Comparison of ENCODE assay signal across 9 cellular contexts in the genomic region with DNA sequence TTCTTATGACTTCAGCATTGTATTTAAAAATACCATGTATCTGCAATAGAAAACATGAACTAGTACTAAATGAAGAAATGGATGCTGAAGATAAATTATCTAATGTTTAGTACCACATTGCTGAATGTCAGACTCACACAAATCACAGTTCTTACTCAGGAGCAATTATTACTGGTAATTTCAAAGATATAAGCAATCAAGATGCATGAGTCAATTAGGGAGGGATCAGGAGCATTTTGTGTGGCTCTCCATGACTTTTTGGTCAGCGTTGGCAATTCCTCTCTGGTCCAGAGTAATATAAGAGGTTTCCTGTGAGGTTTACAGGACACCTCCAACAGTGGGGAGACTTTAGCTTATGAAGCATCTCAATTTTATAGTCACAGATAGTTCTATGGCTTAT.
"Had no signal": no experiment of that assay in that cellular context is flagged by ENCODE, and none has a peak within 500 bp of the region (broad histone marks: within the 10 kb centered on the region; RNA-seq: fewer than 3 reads in every experiment).

No MANE protein-coding gene starts in this region.

- H3K9me3 ChIP-seq: HAP-1 had no signal

- H3K27ac ChIP-seq: GM23248, HL-60 had no signal

- H3K36me3 ChIP-seq: HAP-1 had no signal

- H3K9ac ChIP-seq: GM23248 had no signal

- ATAC-seq: HCT116, HepG2 had no signal

- H3K27me3 Mint-ChIP-seq: IgD-negative memory B cell had no signal

- H3K4me3 Mint-ChIP-seq: HFFc6, IgD-negative memory B cell had no signal

- H3K4me1 Mint-ChIP-seq: IgD-negative memory B cell had no signal

- H3K4me3 ChIP-seq: GM23248, HAP-1 had no signal

- H3K36me3 Mint-ChIP-seq: IgD-negative memory B cell had no signal

- H2AFZ ChIP-seq: GM23248 had no signal

- H3K27ac Mint-ChIP-seq: HFFc6, IgD-negative memory B cell had no signal

- H3K4me1 ChIP-seq: HAP-1 had no signal

- DNase-seq: GM23248, GOT3, H7, HFFc6 had no signal
